In the genomic region with DNA sequence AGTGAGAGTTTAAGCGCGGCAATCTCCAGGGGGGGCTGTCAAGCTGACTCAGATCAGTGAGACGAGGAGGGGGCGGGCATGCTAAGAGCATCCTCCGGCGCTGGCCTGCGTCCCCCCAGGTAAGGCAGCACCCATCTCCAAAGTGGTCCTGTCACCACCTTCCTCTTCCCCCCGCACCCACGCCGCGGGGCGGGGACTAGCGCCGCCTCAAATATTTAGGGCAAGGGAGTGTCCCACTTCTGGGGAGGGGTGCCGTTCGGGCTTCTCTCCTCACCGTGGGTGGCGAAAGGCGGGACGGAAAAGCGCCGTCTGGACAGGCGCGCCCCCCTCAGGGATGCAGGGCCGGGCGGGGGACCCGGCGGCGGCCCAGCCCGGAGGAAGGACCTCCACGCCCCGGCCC, we compare ENCODE assay signal across 9 cellular contexts. TPM values are rescaled to one million over a fixed set of nuclear protein-coding genes. Genes with fewer than 3 reads are reported as not detected.
A peak's percentile ranks its signal among the peaks of the same experiment; 100 is the strongest.
DNase-seq lines count a peak whose midpoint lies in the region; ATAC-seq, FAIRE-seq and TF ChIP-seq lines count a peak whose summit lies in the region.
"Had no signal": no experiment of that assay in that cellular context is flagged by ENCODE, and none has a peak within 500 bp of the region (broad histone marks: within the 10 kb centered on the region; RNA-seq: fewer than 3 reads in every experiment).

No MANE protein-coding gene starts in this region.

- no TSS peak for BruUV-seq in PC-9 (replicated peaks; lab: Mats Ljungman, UMichigan)

- H3K4ac ChIP-seq in H1 (replicated peaks; ENCODE audit: insufficient read length, low read depth, low read length): no peak overlapping the region

- H2BK12ac ChIP-seq in H1 (ENCODE audit: low read depth, low read length): no peak overlapping the region

- H3K23me2 ChIP-seq in H1 (ENCODE audit: low read depth, low read length): peaks cover 15% of the 10 kb centered on the region; the same call in 1 of the 2 replicates

- H3K4me1 ChIP-seq in PC-9 (replicated peaks; ENCODE audit: insufficient read depth): peaks cover 45% of the 10 kb centered on the region
- H3K4me1 ChIP-seq in H1 (replicated peaks in 1 of 4; ENCODE audit: control insufficient read depth in 3 of 4, insufficient read depth in 4 of 4, low read length in 3 of 4): peaks cover 0 to 21% (median 6%) of the 10 kb centered on the region in 4 experiments; a peak in 5 of 7 replicates
- H3K4me1 ChIP-seq in skeletal muscle satellite cell (ENCODE audit: control insufficient read depth, insufficient read depth, low read length): peaks cover 13% of the 10 kb centered on the region

- ATAC-seq in GM19463 (IDR thresholded peaks at IDR 0.05; ENCODE audit: unreplicated experiment): peak; percentile 11
- ATAC-seq in HG03457 (IDR thresholded peaks at IDR 0.05; ENCODE audit: unreplicated experiment): no peak

- H2AK5ac ChIP-seq in H1 (ENCODE audit: low read depth, low read length): no peak overlapping the region

- no peak overlapping the region for H3K56ac ChIP-seq in H1 (replicated peaks; ENCODE audit: insufficient read length, low read depth, low read length)

- POLR2A ChIA-PET in PC-9 (lab: Charles Lee; ENCODE audit: unreplicated experiment): no interaction called here
- POLR2A ChIA-PET in H1 (lab: Charles Lee; ENCODE audit: partially characterized antibody): interaction anchor here (0.7 kb wide), 1 partner anchor 211 kb away, joined by 3 read pairs; no protein-coding TSS in a partner anchor

- no peak for TF ChIP-seq RAD21 in H1 (IDR thresholded peaks at IDR 0.05 in 1 of 2, conservative IDR thresholded peaks at IDR 0.05 in 1 of 2; ENCODE audit: low read depth in 2 of 2, low read length in 2 of 2)

- no peak overlapping the region for H3K14ac ChIP-seq in H1 (ENCODE audit: insufficient read length)

- no peak for FAIRE-seq in H1 (lab: Jason Lieb, UNC)

- peaks cover 11% of the 10 kb centered on the region for H3K9me3 ChIP-seq in PC-9 (ENCODE audit: insufficient read depth, low read depth)
- H3K9me3 ChIP-seq in H1 (ENCODE audit: insufficient read depth in 2 of 2, low read depth in 1 of 2, low read length in 1 of 2): no peaks in the 10 kb centered on the region
- H3K9me3 ChIP-seq in skeletal muscle satellite cell (replicated peaks; ENCODE audit: low read length): peaks cover 12% of the 10 kb centered on the region

- H2BK5ac ChIP-seq in H1 (ENCODE audit: low read depth, low read length): no peak overlapping the region

- peaks cover 59% of the 10 kb centered on the region for H3F3A ChIP-seq in PC-9 (ENCODE audit: insufficient read depth, low read depth)

- H4K20me1 ChIP-seq in PC-9 (ENCODE audit: insufficient read depth): peaks cover 21% of the 10 kb centered on the region
- H4K20me1 ChIP-seq in H1 (replicated peaks in 1 of 2; ENCODE audit: control insufficient read depth in 1 of 2, insufficient read depth in 2 of 2, low read length in 2 of 2): peaks cover 0 to 8% of the 10 kb centered on the region in 2 experiments

- peak overlapping the region; percentile 74 for H2AFZ ChIP-seq in PC-9
- no peak overlapping the region for H2AFZ ChIP-seq in H1 (ENCODE audit: low read length)

- no peak overlapping the region; the same call in 1 of the 2 replicates for H3K18ac ChIP-seq in H1 (ENCODE audit: extremely low read depth, low read length)

- DNase-seq in AG20443 (ENCODE audit: low spot score) (peak; percentile 26), PC-9 (peak in 1 of 2 experiments; percentile 36), H1 (ENCODE audit: low read depth in 1 of 2, low spot score in 2 of 2) (no peak), SKM-1 treated with dmso at 0.1 percent for 144 hours (lab: John Stamatoyannopoulos, UW; ENCODE audit: unreplicated experiment) (no peak)
- DNase-seq in activated CD4-positive, CD25-positive, alpha-beta regulatory T cell treated with anti-CD3 and anti-CD28 coated beads, Interleukin-2, amount 50 U/mL, for 72 hours: no peak

- TF ChIP-seq EP300 in H1 (IDR thresholded peaks at IDR 0.05; ENCODE audit: borderline replicate concordance in 1 of 2, low read depth in 2 of 2, low read length in 2 of 2): no peak

- WGBS in H1 (ENCODE audit: extremely low coverage in 1 of 2, insufficient coverage in 1 of 2, insufficient read length in 1 of 2, insufficient replicate concordance in 2 of 2, low coverage in 1 of 2, low lambda C conversion rate in 2 of 2, missing lambda C conversion rate in 1 of 2), 2 experiments: 16% methylated on average over 17 of the region's 32 CpGs; no CpG with 5 or more reads in 1 of the 2 experiments

- no peak overlapping the region for H2BK20ac ChIP-seq in H1 (ENCODE audit: low read length)

- no peaks in the 10 kb centered on the region for H3K79me1 ChIP-seq in H1 (ENCODE audit: low read depth, low read length)

- no peaks in the 10 kb centered on the region for H3K9me2 ChIP-seq in PC-9 (ENCODE audit: insufficient read depth)

- H4K5ac ChIP-seq in H1 (ENCODE audit: insufficient read length, low read depth, low read length): no peak overlapping the region

- no peak overlapping the region for H2BK15ac ChIP-seq in H1 (ENCODE audit: low read length)

- H3K36me3 ChIP-seq in PC-9 (ENCODE audit: low read depth): peaks cover 10% of the 10 kb centered on the region; the same call in 1 of the 2 replicates
- H3K36me3 ChIP-seq in H1 (ENCODE audit: control insufficient read depth in 2 of 4, insufficient read depth in 4 of 4, low read length in 3 of 4): no peaks in the 10 kb centered on the region
- H3K36me3 ChIP-seq in skeletal muscle satellite cell (ENCODE audit: insufficient read depth, low read length): no peaks in the 10 kb centered on the region

- no peak overlapping the region for H2BK120ac ChIP-seq in H1 (replicated peaks; ENCODE audit: low read depth, low read length)

- no peak overlapping the region for H3K23ac ChIP-seq in H1 (ENCODE audit: insufficient read length)

- intact Hi-C loops in PC-9 (cut with micrococcal nuclease; ENCODE audit: unreplicated experiment): no loop called here

- H3K4me2 ChIP-seq in PC-9: peak overlapping the region; percentile 71
- peak overlapping the region; percentile 67 to 84 for H3K4me2 ChIP-seq in H1 (ENCODE audit: insufficient read depth in 1 of 2, low read depth in 2 of 2, low read length in 2 of 2)
- peak overlapping the region; percentile 54 for H3K4me2 ChIP-seq in skeletal muscle satellite cell (ENCODE audit: low read length)

- TF ChIP-seq POLR2A in H1 (IDR thresholded peaks at IDR 0.05; ENCODE audit: control extremely low read depth in 1 of 2, low read depth in 2 of 2, low read length in 2 of 2): no peak

- H4K8ac ChIP-seq in H1 (ENCODE audit: extremely low read depth, insufficient read depth, low read length): no peak overlapping the region

- CTCF ChIA-PET in PC-9 (lab: Charles Lee) (no interaction called here), H1 (lab: Charles Lee; ENCODE audit: partially characterized antibody) (interaction anchor here (0.7 kb wide), 1 partner anchor 328 kb away, joined by 3 read pairs; no protein-coding TSS in a partner anchor)

- H3K79me2 ChIP-seq in PC-9 (ENCODE audit: low read depth) (peaks cover 44% of the 10 kb centered on the region), H1 (ENCODE audit: control insufficient read depth in 1 of 2, insufficient read depth in 2 of 2, low read length in 2 of 2) (no peaks in the 10 kb centered on the region)

- no peak overlapping the region for H3K9ac ChIP-seq in H1 (replicated peaks in 1 of 4; ENCODE audit: extremely low read depth in 1 of 4, low read depth in 3 of 4, low read length in 3 of 4)
- no peak overlapping the region for H3K9ac ChIP-seq in skeletal muscle satellite cell (ENCODE audit: low read depth, low read length)

- H4K91ac ChIP-seq in H1 (replicated peaks; ENCODE audit: insufficient read length, low read length): no peak overlapping the region

- H3K27ac ChIP-seq in PC-9: no peak overlapping the region
- H3K27ac ChIP-seq in H1 (ENCODE audit: low read depth, low read length): no peak overlapping the region
- H3K27ac ChIP-seq: epithelial cell of prostate had no signal

- peak overlapping the region; percentile 56; the same call in 1 of the 2 replicates for H3K4me3 ChIP-seq in PC-9
- peak overlapping the region; percentile 40 to 77 (median 44) for H3K4me3 ChIP-seq in H1 (ENCODE audit: extremely low read depth in 1 of 4, insufficient read depth in 2 of 4, low read depth in 3 of 4, low read length in 4 of 4)
- no peak overlapping the region for H3K4me3 ChIP-seq in skeletal muscle satellite cell (ENCODE audit: low read length)

- H3K27me3 ChIP-seq in PC-9 (ENCODE audit: insufficient read depth, low read depth) (no peaks in the 10 kb centered on the region), H1 (replicated peaks in 1 of 4; ENCODE audit: control insufficient read depth in 3 of 4, extremely low read depth in 1 of 4, insufficient read depth in 3 of 4, low read length in 3 of 4) (peaks cover 9 to 34% (median 29%) of the 10 kb centered on the region in 4 experiments), skeletal muscle satellite cell (ENCODE audit: control insufficient read depth, insufficient read depth, low read length) (peaks cover 73% of the 10 kb centered on the region)

- TF ChIP-seq CTCF in PC-9 (conservative IDR thresholded peaks at IDR 0.05): no peak
- no peak for TF ChIP-seq CTCF in H1 (IDR thresholded peaks at IDR 0.05; ENCODE audit: control extremely low read depth in 1 of 3, insufficient read depth in 1 of 3, low read depth in 1 of 3, low read length in 3 of 3)

TF ChIP-seq in H1, 55 proteins besides CTCF, POLR2A, EP300 and RAD21 (continues in another document):
- TF ChIP-seq SP4 (IDR thresholded peaks at IDR 0.05; ENCODE audit: low read length): no peak
- 0 out of 2 replicates have a peak, but pooled peaks have one; percentile 18 for TF ChIP-seq PHF8 (conservative IDR thresholded peaks at IDR 0.05; ENCODE audit: low read depth, low read length)
- peak; percentile 42 for TF ChIP-seq KDM4A (IDR thresholded peaks at IDR 0.05; ENCODE audit: low read depth, low read length, severe bottlenecking)
- TF ChIP-seq HDAC2 (IDR thresholded peaks at IDR 0.05; ENCODE audit: borderline replicate concordance in 1 of 2, low read depth in 2 of 2, low read length in 2 of 2): no peak
- TF ChIP-seq CEBPB (IDR thresholded peaks at IDR 0.05; ENCODE audit: low read depth, low read length): no peak
- no peak for TF ChIP-seq POU5F1 (IDR thresholded peaks at IDR 0.05; ENCODE audit: low read depth, low read length)
- TF ChIP-seq CBX8 (IDR thresholded peaks at IDR 0.05; ENCODE audit: borderline replicate concordance, low read depth, low read length): no peak

RNA-seq across cellular contexts. Expression of gene TOX2, which starts 0.4 kb away (rescaled TPM):
- total RNA-seq in PC-9 (2021): 24.0 and 30.1 TPM in 2 replicates
- total RNA-seq in H1 (2021; fragmentation: NEBNext Ultra II Directional; extraction: Animal tissue kit (Norgen Biotek cat#: 25700)): 3.4 TPM in 2 replicates
- polyA plus RNA-seq in H1 (2011; rRNA removed): 1.8 and 2.5 TPM in 2 replicates
- polyA plus RNA-seq in H1 (2011; cell fraction: cytosol; rRNA removed): 0.83 TPM
- 1.8 TPM for polyA plus RNA-seq in H1 (2011; cell fraction: nucleus; rRNA removed)
- polyA plus RNA-seq in H1 (2012, experiment 1 of 2): 1.6 to 3.7 TPM (median 3.2 TPM) in 4 replicates
- polyA plus RNA-seq in H1 (2012, experiment 2 of 2): 3.3 TPM
- polyA plus RNA-seq in H1 (2013, experiment 1 of 2): 4.8 TPM
- polyA plus RNA-seq in H1 (2013, experiment 2 of 2): 5.4 TPM
- polyA minus RNA-seq in H1 (2011; rRNA and poly(A)+ RNA removed): 0.44 and 0.46 TPM in 2 replicates
- 1.7 TPM for polyA minus RNA-seq in H1 (2011; cell fraction: cytosol; rRNA and poly(A)+ RNA removed)
- 1.5 TPM for polyA minus RNA-seq in H1 (2011; cell fraction: nucleus; rRNA and poly(A)+ RNA removed)
- 0.22 and 0.76 TPM in 2 replicates for total RNA-seq in skeletal muscle satellite cell (2012; rRNA removed)
